In genomic region chr19:34220472-34221063, GRCh38 we compare ENCODE assay signal across 8 cellular contexts. TPM values are rescaled to one million over a fixed set of nuclear protein-coding genes. Genes with fewer than 3 reads are reported as not detected.
DNase-seq lines count a peak whose midpoint lies in the region; ATAC-seq and TF ChIP-seq lines count a peak whose summit lies in the region.

No MANE protein-coding gene starts in this region.

- peak; percentile 69 for DNase-seq in ACHN
- peak; percentile 83 for DNase-seq in GM23338 (ENCODE audit: low spot score)
- DNase-seq in NCI-H510A (lab: John Stamatoyannopoulos, UW), result peak; percentile 48
- DNase-seq in activated CD4-positive, alpha-beta T cell treated with anti-CD3 and anti-CD28 coated beads for 48 hours, result peak; percentile 81
- DNase-seq in dorsolateral prefrontal cortex, result peak in 3 of 10 donors; percentile 58 to 80 (median 58)
- peak; percentile 74 for DNase-seq in mesenchymal stem cell
- DNase-seq in stomach, result peak; percentile 72

- TF ChIP-seq CTCF in GM23338 (conservative IDR thresholded peaks at IDR 0.05; ENCODE audit: low read depth in 2 of 2) (peak; percentile 78 to 80), dorsolateral prefrontal cortex (IDR thresholded peaks at IDR 0.05 in 54 of 56, conservative IDR thresholded peaks at IDR 0.05 in 2 of 56; ENCODE audit: low read depth in 1 of 56, partially characterized antibody in 56 of 56) (peak; percentile 44 to 83 (median 70)), stomach (IDR thresholded peaks at IDR 0.05) (peak in 5 of 7 experiments; percentile 41 to 79 (median 53))

- no peak overlapping the region for H2BK5ac ChIP-seq in mesenchymal stem cell (ENCODE audit: low read depth, low read length, poor library complexity, severe bottlenecking)

- in situ Hi-C loops in ACHN (cut with HindIII; ENCODE audit: low pct_ligation_motif_present, low pct_unique_long_range_greater_than_20kb, low sequenced_read_pairs), result no loop called here

- H3K4me1 Mint-ChIP-seq in GM23338, result peaks cover 19% of the 10 kb centered on the region

- no peak overlapping the region for H2AK5ac ChIP-seq in mesenchymal stem cell (ENCODE audit: low read length, severe bottlenecking)

- H3K36me3 Mint-ChIP-seq in GM23338 (ENCODE audit: low read depth), result peaks cover 82% of the 10 kb centered on the region

- H3K18ac ChIP-seq in mesenchymal stem cell (ENCODE audit: low read depth in 1 of 2, low read length in 2 of 2), result no peak overlapping the region

- peaks cover 18% of the 10 kb centered on the region for H3F3A ChIP-seq in GM23338 (replicated peaks; ENCODE audit: low read depth)

- H3K4ac ChIP-seq in mesenchymal stem cell (ENCODE audit: low read depth in 1 of 2, low read length in 2 of 2), result no peak overlapping the region

- intact Hi-C loops in dorsolateral prefrontal cortex (cut with DNase I), result no loop called here
- intact Hi-C loops in stomach (cut with DNase I; ENCODE audit: low total_unique reads), result loop anchor here (10.0 kb wide), 1 partner anchor 124 kb away; no protein-coding TSS in a partner anchor

- H3K27me3 Mint-ChIP-seq in GM23338 (ENCODE audit: insufficient read depth, low read depth, poor library complexity), result no peaks in the 10 kb centered on the region

- H2AFZ ChIP-seq in GM23338, result no peak overlapping the region
- H2AFZ ChIP-seq in mesenchymal stem cell (ENCODE audit: low read depth, low read length), result no peak overlapping the region

- no peak overlapping the region for H3K23ac ChIP-seq in mesenchymal stem cell (ENCODE audit: low read length in 2 of 2)

- H3K9me3 ChIP-seq in mesenchymal stem cell (ENCODE audit: control insufficient read depth, low read length), result no peaks in the 10 kb centered on the region
- no peaks in the 10 kb centered on the region for H3K9me3 ChIP-seq in stomach

- H3K9me3 Mint-ChIP-seq in GM23338, result no peaks in the 10 kb centered on the region

- H2BK12ac ChIP-seq in mesenchymal stem cell (ENCODE audit: low read length in 2 of 2), result no peak overlapping the region

- no peak for TF ChIP-seq POLR2A in stomach (IDR thresholded peaks at IDR 0.05)

- WGBS in mesenchymal stem cell, result 78% methylated on average over 3 of the region's 4 CpGs
- WGBS in stomach, 5 donors, result 55 to 68% (median 60%) methylated on average over 4 of the region's 4 CpGs

- H3K4me1 ChIP-seq in GM23338 (ENCODE audit: insufficient read depth) (peaks cover 10% of the 10 kb centered on the region), mesenchymal stem cell (ENCODE audit: control insufficient read depth, insufficient read depth, low read depth, low read length) (peaks cover 7% of the 10 kb centered on the region), stomach (peaks cover 9 to 35% (median 20%) of the 10 kb centered on the region in 4 donors)

- H4K91ac ChIP-seq in mesenchymal stem cell (ENCODE audit: low read length), result no peak overlapping the region

- no peak overlapping the region for H3K27ac Mint-ChIP-seq in GM23338

- H3K79me2 ChIP-seq in GM23338 (replicated peaks; ENCODE audit: insufficient read depth), result peaks cover 11% of the 10 kb centered on the region

- no peak overlapping the region for H2BK15ac ChIP-seq in mesenchymal stem cell (ENCODE audit: low read depth, poor library complexity, severe bottlenecking)

- H3K27me3 ChIP-seq in GM23338 (ENCODE audit: insufficient read depth) (no peaks in the 10 kb centered on the region), dorsolateral prefrontal cortex (no peaks in the 10 kb centered on the region), mesenchymal stem cell (ENCODE audit: control insufficient read depth in 1 of 2, insufficient read depth in 1 of 2, low read length in 2 of 2) (no peaks in the 10 kb centered on the region), stomach (no peaks in the 10 kb centered on the region)

- H4K20me1 ChIP-seq in GM23338 (replicated peaks; ENCODE audit: insufficient read depth), result peaks cover 7% of the 10 kb centered on the region; the same call in 1 of the 2 replicates

- ATAC-seq in GM23338 (no peak; the same call in 2 of the 3 replicates), GM18873 (IDR thresholded peaks at IDR 0.05; ENCODE audit: low FRiP score, unreplicated experiment) (no peak)

- H3K4me3 Mint-ChIP-seq in GM23338, result no peak overlapping the region; the same call in 2 of the 3 replicates

- no peak overlapping the region for H3K4me3 ChIP-seq in GM23338
- H3K4me3 ChIP-seq in dorsolateral prefrontal cortex, result no peak overlapping the region
- H3K4me3 ChIP-seq in mesenchymal stem cell (ENCODE audit: insufficient read depth in 1 of 2, low read depth in 1 of 2, low read length in 2 of 2), result no peak overlapping the region
- H3K4me3 ChIP-seq in stomach, result no peak overlapping the region

- H2BK120ac ChIP-seq in mesenchymal stem cell (ENCODE audit: low read depth, low read length), result no peak overlapping the region

- H3K14ac ChIP-seq in mesenchymal stem cell (ENCODE audit: low read length in 2 of 2), result no peak overlapping the region

- no peak overlapping the region for H3K9ac ChIP-seq in mesenchymal stem cell (ENCODE audit: low read length)

- no peak for TF ChIP-seq EP300 in stomach (IDR thresholded peaks at IDR 0.05)

- peaks cover 20% of the 10 kb centered on the region for H3K79me1 ChIP-seq in mesenchymal stem cell (replicated peaks; ENCODE audit: low read length, poor library complexity, severe bottlenecking)

- no peaks in the 10 kb centered on the region for H3K9me2 ChIP-seq in GM23338 (ENCODE audit: insufficient read depth)

- H4K8ac ChIP-seq in mesenchymal stem cell (ENCODE audit: low read length), result no peak overlapping the region

- H3K4me2 ChIP-seq in GM23338 (no peak overlapping the region), mesenchymal stem cell (ENCODE audit: low read length, poor library complexity, severe bottlenecking) (no peak overlapping the region)

- H3K36me3 ChIP-seq in GM23338 (ENCODE audit: insufficient read depth), result peaks cover 46% of the 10 kb centered on the region
- H3K36me3 ChIP-seq in mesenchymal stem cell (ENCODE audit: control insufficient read depth in 1 of 2, insufficient read depth in 2 of 2, low read depth in 1 of 2, low read length in 2 of 2), result peaks cover 23 to 81% of the 10 kb centered on the region in 2 experiments
- peaks cover 54 to 90% (median 83%) of the 10 kb centered on the region in 4 donors for H3K36me3 ChIP-seq in stomach

- H3K27ac ChIP-seq in GM23338 (ENCODE audit: low read depth) (no peak overlapping the region), dorsolateral prefrontal cortex (peak overlapping the region in 16 of 59 donors; percentile 1 to 62 (median 19)), mesenchymal stem cell (ENCODE audit: low read length, poor library complexity, severe bottlenecking) (no peak overlapping the region), stomach (no peak overlapping the region)

TF ChIP-seq in GM23338, 12 proteins besides CTCF, POLR2A, EP300 and RAD21 (continues in another document):
- no peak for TF ChIP-seq EZH2phosphoT487 (IDR thresholded peaks at IDR 0.05; ENCODE audit: unreplicated experiment)

RNA-seq across cellular contexts. Expression of gene GARRE1, which starts 33.8 kb away (rescaled TPM):
- total RNA-seq in GM23338 (2014; rRNA removed; shearing (Covaris generic)), result 16.0 and 19.4 TPM in 2 replicates
- polyA plus RNA-seq in GM23338 (2016; fragmentation: Nextera tagmentation; extraction: Ambion mirVana) (20.0 and 23.5 TPM in 2 replicates), stomach (1 to 10 TPM; 2.1 to 3.6 (median 3.5) TPM)
- total RNA-seq in dorsolateral prefrontal cortex (10 to 100 TPM; 15.6 to 45.4 (median 24.2) TPM), stomach (10 to 100 TPM; 12.9 to 60.7 (median 20.1) TPM)
- polyA plus RNA-seq in mesenchymal stem cell (2013, experiment 1 of 2), result 20.0 TPM
- 17.3 TPM for polyA plus RNA-seq in mesenchymal stem cell (2013, experiment 2 of 2)

RNA-seq across cellular contexts. Expression of gene LSM14A, which starts 48.3 kb away (rescaled TPM):
- total RNA-seq in GM23338 (2014; rRNA removed; shearing (Covaris generic)), result 148 and 166 TPM in 2 replicates
- polyA plus RNA-seq in GM23338 (2016; fragmentation: Nextera tagmentation; extraction: Ambion mirVana) (98.8 and 109 TPM in 2 replicates), stomach (10 to 100 TPM; 38.4 to 74.3 (median 51.5) TPM)
- total RNA-seq in dorsolateral prefrontal cortex (100 to 1,000 TPM in 3 of 120 experiments, 10 to 100 TPM in 117; 52.9 to 108 (median 72.5) TPM), stomach (100 to 1,000 TPM in 4 of 5 donors, 10 to 100 TPM in 1; 53.3 to 227 (median 171) TPM)
- 74.6 TPM for polyA plus RNA-seq in mesenchymal stem cell (2013, experiment 1 of 2)
- polyA plus RNA-seq in mesenchymal stem cell (2013, experiment 2 of 2), result 75.4 TPM
